Comparison of ENCODE assay signal across 8 cellular contexts in genomic region chr9:128420651-128421473, GRCh38. TPM values are rescaled to one million over a fixed set of nuclear protein-coding genes. Genes with fewer than 3 reads are reported as not detected.
A peak's percentile ranks its signal among the peaks of the same experiment; 100 is the strongest.
DNase-seq lines count a peak whose midpoint lies in the region; ATAC-seq and TF ChIP-seq lines count a peak whose summit lies in the region.

TSS of gene CERCAM (plus strand) at chr9:128420857. CDS start at chr9:128420878, 21 bp downstream.

- TF ChIP-seq CTCF in OCI-LY1 (IDR thresholded peaks at IDR 0.05; ENCODE audit: low read length) (no peak), foreskin keratinocyte (conservative IDR thresholded peaks at IDR 0.05) (no peak), neural progenitor cell (IDR thresholded peaks at IDR 0.05) (peak; percentile 6), tibial artery (IDR thresholded peaks at IDR 0.05) (no peak)

- DNase-seq in NOMO-1 (lab: John Stamatoyannopoulos, UW; ENCODE audit: unreplicated experiment in 2 of 2), result peak; percentile 35 to 43
- no peak for DNase-seq in NOMO-1 treated with dmso at 0.1 percent for 144 hours (lab: John Stamatoyannopoulos, UW; ENCODE audit: unreplicated experiment)
- DNase-seq in activated gamma-delta T cell treated with Interleukin-2 at 50 U/mL for 16 hours, result peak; percentile 40
- peak in 1 of 2 donors; percentile 40 for DNase-seq in foreskin keratinocyte
- DNase-seq in neural progenitor cell (ENCODE audit: low spot score), result peak; percentile 81
- peak; percentile 38 to 80 for DNase-seq in tibial artery

- no peaks in the 10 kb centered on the region for H3K9me3 Mint-ChIP-seq in neural progenitor cell

- H3K27me3 ChIP-seq in OCI-LY1 (ENCODE audit: insufficient read depth, low read length) (0 out of 2 replicates have a peak, but pooled peaks cover 3% of the 10 kb centered on the region), foreskin keratinocyte (no peaks in the 10 kb centered on the region), neural progenitor cell (peaks cover 88% of the 10 kb centered on the region), tibial artery (peaks cover 0 to 22% of the 10 kb centered on the region in 2 donors)

- H3K4me3 Mint-ChIP-seq in neural progenitor cell, result peak within 1 kb of the TSS; percentile 87

- no peaks in the 10 kb centered on the region for H3K9me3 ChIP-seq in OCI-LY1 (ENCODE audit: low read length)
- H3K9me3 ChIP-seq in neural progenitor cell (ENCODE audit: low read depth), result no peaks in the 10 kb centered on the region
- H3K9me3 ChIP-seq in tibial artery, result no peaks in the 10 kb centered on the region

- H3K36me3 ChIP-seq in OCI-LY1 (ENCODE audit: insufficient read depth, low read length) (no peaks in the 10 kb centered on the region), neural progenitor cell (no peaks in the 10 kb centered on the region), tibial artery (peaks cover 0 to 22% (median 8%) of the 10 kb centered on the region in 3 donors)

- H2AFZ ChIP-seq in OCI-LY1 (ENCODE audit: low read length) (peak within 1 kb of the TSS; percentile 98), neural progenitor cell (replicated peaks) (peak within 1 kb of the TSS; percentile 100)

- H3K4me1 ChIP-seq in OCI-LY1 (ENCODE audit: insufficient read depth, low read length, severe bottlenecking) (peaks cover 36% of the 10 kb centered on the region), foreskin keratinocyte (peaks cover 22% of the 10 kb centered on the region), neural progenitor cell (no peaks in the 10 kb centered on the region), tibial artery (peaks cover 0 to 26% (median 24%) of the 10 kb centered on the region in 4 donors)

- H3K4me3 ChIP-seq in OCI-LY1 (ENCODE audit: low read depth, low read length, poor library complexity, severe bottlenecking) (peak within 1 kb of the TSS; percentile 97), neural progenitor cell (peak within 1 kb of the TSS; percentile 93), tibial artery (peak within 1 kb of the TSS; percentile 80 to 99)

- ATAC-seq in HG02938 (IDR thresholded peaks at IDR 0.05; ENCODE audit: unreplicated experiment) (peak; percentile 68), foreskin keratinocyte (peak; percentile 65)

- H3K4me2 ChIP-seq in OCI-LY1 (ENCODE audit: low read length) (peak within 1 kb of the TSS; percentile 99), neural progenitor cell (peak within 1 kb of the TSS; percentile 97)

- H3K9me2 ChIP-seq in OCI-LY1 (ENCODE audit: low read depth, low read length), result no peaks in the 10 kb centered on the region

- intact Hi-C loops in tibial artery (cut with DNase I; ENCODE audit: low total_unique reads), result no loop called here

- H3K9ac ChIP-seq in OCI-LY1 (ENCODE audit: low read length) (peak within 1 kb of the TSS; percentile 80), neural progenitor cell (no peak within 1 kb of the TSS)

- H4K20me1 ChIP-seq in OCI-LY1 (ENCODE audit: insufficient read depth, low read length) (no peaks in the 10 kb centered on the region), neural progenitor cell (ENCODE audit: low read depth) (peaks cover 15% of the 10 kb centered on the region)

- no peaks in the 10 kb centered on the region for H3K79me2 ChIP-seq in OCI-LY1 (ENCODE audit: insufficient read depth, low read length)
- no peaks in the 10 kb centered on the region for H3K79me2 ChIP-seq in neural progenitor cell (ENCODE audit: low read depth)

- peaks cover 22% of the 10 kb centered on the region for H3K27me3 Mint-ChIP-seq in neural progenitor cell (ENCODE audit: insufficient read depth, low read depth)

- H3F3A ChIP-seq in OCI-LY1 (ENCODE audit: insufficient read depth, low read length) (no peaks in the 10 kb centered on the region), neural progenitor cell (ENCODE audit: low read depth) (peaks cover 6% of the 10 kb centered on the region)

- H3K27ac ChIP-seq in OCI-LY1 (ENCODE audit: low read depth, low read length, poor library complexity, severe bottlenecking) (no peak within 1 kb of the TSS), foreskin keratinocyte (no peak within 1 kb of the TSS), neural progenitor cell (no peak within 1 kb of the TSS), tibial artery (peak within 1 kb of the TSS; percentile 80 to 81)

- H3K36me3 Mint-ChIP-seq in neural progenitor cell, result no peaks in the 10 kb centered on the region

- H3K4me1 Mint-ChIP-seq in neural progenitor cell, result peaks cover 22% of the 10 kb centered on the region

- H3K27ac Mint-ChIP-seq in neural progenitor cell, result no peak within 1 kb of the TSS

RNA-seq across cellular contexts. Expression of gene CERCAM, which starts in this region (rescaled TPM):
- total RNA-seq in foreskin keratinocyte (39.7 and 46.4 TPM in 2 replicates), neural progenitor cell (ENCODE audit: low replicate concordance) (2.0 TPM in 1 of 2 replicates, not detected in the other)
- polyA plus RNA-seq in foreskin keratinocyte, result 41.6 and 54.5 TPM in 2 replicates

Comparison
In these comparisons a context has a peak if more than half of its experiments do, and no peak if none do; other contexts are left out.
1. RNA of gene CERCAM (total RNA-seq): 39.7 to 46.4 TPM in foreskin keratinocyte; 2.0 TPM in neural progenitor cell; every median in the first group is over 10 times any median in the second.
2. H3K27ac ChIP-seq: peak in tibial artery (2 of 2); none in OCI-LY1 (single experiment), foreskin keratinocyte (single experiment) and neural progenitor cell (single experiment).
3. Peak in every context shown above with its lines, with median percentiles within 50 percentile points of each other: H3K4me3 ChIP-seq.